ENCODE assay signal across 33 cellular contexts in the genomic region with DNA sequence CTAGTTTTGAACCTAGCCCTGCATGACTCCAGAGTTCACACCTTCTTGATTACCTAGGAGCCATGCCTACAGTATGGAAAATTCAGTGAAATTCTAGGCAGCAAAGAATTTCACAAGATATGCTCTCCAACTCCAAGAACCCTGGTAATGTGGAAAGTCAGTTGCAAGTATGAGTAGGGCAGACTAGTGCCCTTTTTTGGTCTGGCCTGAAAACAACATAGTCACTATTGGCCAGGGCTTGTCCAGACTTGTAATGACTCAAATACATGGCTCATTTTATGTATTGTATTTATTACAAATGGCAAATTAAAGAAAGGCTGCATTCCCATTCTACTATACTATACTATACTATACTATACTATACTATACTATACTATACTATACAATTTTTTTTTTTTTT.
DNase-seq lines count a peak whose midpoint lies in the region; ATAC-seq, FAIRE-seq and TF ChIP-seq lines count a peak whose summit lies in the region.
"Had no signal": no experiment of that assay in that cellular context is flagged by ENCODE, and none has a peak within 500 bp of the region (broad histone marks: within the 10 kb centered on the region; RNA-seq: fewer than 3 reads in every experiment).

No MANE protein-coding gene starts in this region.

- no peaks in the 10 kb centered on the region for H3K27me3 ChIP-seq in bronchial epithelial cell (ENCODE audit: control insufficient read depth, insufficient read depth, low read length)
- H3K27me3 ChIP-seq in foreskin keratinocyte, result peaks cover 11% of the 10 kb centered on the region
- H3K27me3 ChIP-seq: BE2C, brain microvascular endothelial cell, gastroesophageal sphincter, tibial nerve had no signal

- DNase-seq in AG08395 (ENCODE audit: low spot score) (peak; percentile 51), bronchial epithelial cell (ENCODE audit: low read depth) (peak; percentile 87), foreskin keratinocyte (peak; percentile 23 to 65), A172 (ENCODE audit: low spot score) (no peak), RKO (ENCODE audit: low spot score) (no peak), NCI-H1417 (lab: John Stamatoyannopoulos, UW) (no peak)
- DNase-seq in activated T-helper 2 cell treated with anti-CD3 and anti-CD28 coated beads, Interferon-gamma antibody, Interleukin-2, Interleukin-4, amounts not matched to agents 10 μg/mL and 5 μg/mL and 100 μg/mL, durations not matched to agents 14 hours and 24 hours and 36 hours (ENCODE audit: low spot score), result no peak
- DNase-seq: activated CD4-positive, alpha-beta T cell treated with anti-CD3 and anti-CD28 coated beads for 36 hours; activated CD8-positive, alpha-beta T cell treated with anti-CD3 and anti-CD28 coated beads, Interleukin-2, amount 10 ng/mL, durations not matched to agents 7 days and 5 days; activated effector memory CD4-positive, alpha-beta T cell treated with Interleukin-2 at 50 U/mL for 16 hours; activated naive CD8-positive, alpha-beta T cell treated with anti-CD3 and anti-CD28 coated beads for 36 hours; BE2C; brain microvascular endothelial cell; CD8-positive, alpha-beta memory T cell; DMS 273 treated with DMSO at 0.1 percent for 48 hours; GOT3; hippocampal formation; midbrain; naive thymus-derived CD8-positive, alpha-beta T cell; NCI-H1694 treated with DMSO at 0.1 percent for 48 hours; NCI-H345; NCI-H748 treated with DMSO at 0.1 percent for 48 hours; nucleus accumbens; SK-N-SH; T-helper 2 cell had no signal

- TF ChIP-seq RAD21 in Ishikawa (IDR thresholded peaks at IDR 0.05; ENCODE audit: low read depth), result no peak

- peaks cover 45% of the 10 kb centered on the region for H3K27me3 Mint-ChIP-seq in activated T-helper 2 cell treated with anti-CD3 and anti-CD28 coated beads, Interferon-gamma antibody, Interleukin-2, Interleukin-4, amounts not matched to agents 10 μg/mL and 5 μg/mL and 100 μg/mL, durations not matched to agents 14 hours and 24 hours and 36 hours (ENCODE audit: low read depth)
- H3K27me3 Mint-ChIP-seq: activated CD4-positive, alpha-beta T cell treated with anti-CD3 and anti-CD28 coated beads for 36 hours; stimulated activated naive CD8-positive, alpha-beta T cell treated with anti-CD3 and anti-CD28 coated beads, Interleukin-15, Interleukin-2, amounts not matched to agents 100 ng/mL and 50 ng/mL, for 24 hours had no signal

- ATAC-seq in foreskin keratinocyte, result peak; percentile 55
- ATAC-seq: activated CD4-positive, alpha-beta T cell treated with anti-CD3 and anti-CD28 coated beads for 36 hours; activated CD8-positive, alpha-beta T cell treated with anti-CD3 and anti-CD28 coated beads, Interleukin-2, amount 10 ng/mL, durations not matched to agents 7 days and 5 days; gastroesophageal sphincter; HepG2; left lobe of liver; naive thymus-derived CD8-positive, alpha-beta T cell had no signal

- H3K9me3 Mint-ChIP-seq in activated T-helper 2 cell treated with anti-CD3 and anti-CD28 coated beads, Interferon-gamma antibody, Interleukin-2, Interleukin-4, amounts not matched to agents 10 μg/mL and 5 μg/mL and 100 μg/mL, durations not matched to agents 14 hours and 24 hours and 36 hours, result no peaks in the 10 kb centered on the region
- H3K9me3 Mint-ChIP-seq: activated naive CD8-positive, alpha-beta T cell treated with anti-CD3 and anti-CD28 coated beads for 36 hours; stimulated activated naive CD8-positive, alpha-beta T cell treated with anti-CD3 and anti-CD28 coated beads, Interleukin-15, Interleukin-2, amounts not matched to agents 100 ng/mL and 50 ng/mL, for 24 hours had no signal

- no peaks in the 10 kb centered on the region for H3K4me1 ChIP-seq in foreskin keratinocyte
- H3K4me1 ChIP-seq: BE2C, prostate gland, tibial nerve had no signal

- no peak for FAIRE-seq in bronchial epithelial cell (lab: Jason Lieb, UNC)
- FAIRE-seq: A204.1, HepG2 had no signal

- TF ChIP-seq CTCF in bronchial epithelial cell (IDR thresholded peaks at IDR 0.05; ENCODE audit: insufficient read depth, low read length, severe bottlenecking), result no peak
- TF ChIP-seq CTCF in foreskin keratinocyte (conservative IDR thresholded peaks at IDR 0.05), result no peak

- intact Hi-C loops in activated T-helper 2 cell treated with anti-CD3 and anti-CD28 coated beads, Interferon-gamma antibody, Interleukin-2, Interleukin-4, amounts not matched to agents 10 μg/mL and 5 μg/mL and 100 μg/mL, durations not matched to agents 14 hours and 24 hours and 36 hours (cut with micrococcal nuclease), result no loop called here

- H3K36me3 ChIP-seq in bronchial epithelial cell (ENCODE audit: control insufficient read depth, insufficient read depth, low read length), result no peaks in the 10 kb centered on the region
- H3K36me3 ChIP-seq: BE2C, brain microvascular endothelial cell, gastroesophageal sphincter, prostate gland, tibial nerve had no signal

- H3K27ac Mint-ChIP-seq in activated T-helper 2 cell treated with anti-CD3 and anti-CD28 coated beads, Interferon-gamma antibody, Interleukin-2, Interleukin-4, amounts not matched to agents 10 μg/mL and 5 μg/mL and 100 μg/mL, durations not matched to agents 14 hours and 24 hours and 36 hours, result no peak overlapping the region
- H3K27ac Mint-ChIP-seq: activated CD4-positive, alpha-beta T cell treated with anti-CD3 and anti-CD28 coated beads for 36 hours; activated CD8-positive, alpha-beta T cell treated with anti-CD3 and anti-CD28 coated beads, Interleukin-2, amount 10 ng/mL, durations not matched to agents 7 days and 5 days; activated naive CD8-positive, alpha-beta T cell treated with anti-CD3 and anti-CD28 coated beads for 36 hours; CD8-positive, alpha-beta memory T cell; naive thymus-derived CD8-positive, alpha-beta T cell; stimulated activated naive CD8-positive, alpha-beta T cell treated with anti-CD3 and anti-CD28 coated beads, Interleukin-15, Interleukin-2, amounts not matched to agents 100 ng/mL and 50 ng/mL, for 24 hours had no signal

- H3K4me1 Mint-ChIP-seq in activated T-helper 2 cell treated with anti-CD3 and anti-CD28 coated beads, Interferon-gamma antibody, Interleukin-2, Interleukin-4, amounts not matched to agents 10 μg/mL and 5 μg/mL and 100 μg/mL, durations not matched to agents 14 hours and 24 hours and 36 hours (ENCODE audit: low read depth), result no peaks in the 10 kb centered on the region
- H3K4me1 Mint-ChIP-seq: activated CD4-positive, alpha-beta T cell treated with anti-CD3 and anti-CD28 coated beads for 36 hours; activated naive CD8-positive, alpha-beta T cell treated with anti-CD3 and anti-CD28 coated beads for 36 hours; naive thymus-derived CD8-positive, alpha-beta T cell had no signal

- H3K4me3 ChIP-seq in bronchial epithelial cell (ENCODE audit: low read depth, low read length), result no peak overlapping the region
- H3K4me3 ChIP-seq: gastroesophageal sphincter, prostate gland, tibial nerve had no signal

- no peak for TF ChIP-seq EP300 in Ishikawa (IDR thresholded peaks at IDR 0.05; ENCODE audit: borderline replicate concordance)

- H3K4me3 Mint-ChIP-seq in activated T-helper 2 cell treated with anti-CD3 and anti-CD28 coated beads, Interferon-gamma antibody, Interleukin-2, Interleukin-4, amounts not matched to agents 10 μg/mL and 5 μg/mL and 100 μg/mL, durations not matched to agents 14 hours and 24 hours and 36 hours (ENCODE audit: low read depth), result no peak overlapping the region
- H3K4me3 Mint-ChIP-seq: activated CD4-positive, alpha-beta T cell treated with anti-CD3 and anti-CD28 coated beads for 36 hours; activated CD8-positive, alpha-beta T cell treated with anti-CD3 and anti-CD28 coated beads, Interleukin-2, amount 10 ng/mL, durations not matched to agents 7 days and 5 days; activated naive CD8-positive, alpha-beta T cell treated with anti-CD3 and anti-CD28 coated beads for 36 hours; CD8-positive, alpha-beta memory T cell; naive thymus-derived CD8-positive, alpha-beta T cell; stimulated activated naive CD8-positive, alpha-beta T cell treated with anti-CD3 and anti-CD28 coated beads, Interleukin-15, Interleukin-2, amounts not matched to agents 100 ng/mL and 50 ng/mL, for 24 hours had no signal

- no peaks in the 10 kb centered on the region for H3K36me3 Mint-ChIP-seq in activated T-helper 2 cell treated with anti-CD3 and anti-CD28 coated beads, Interferon-gamma antibody, Interleukin-2, Interleukin-4, amounts not matched to agents 10 μg/mL and 5 μg/mL and 100 μg/mL, durations not matched to agents 14 hours and 24 hours and 36 hours (ENCODE audit: low read depth)
- H3K36me3 Mint-ChIP-seq: activated naive CD8-positive, alpha-beta T cell treated with anti-CD3 and anti-CD28 coated beads for 36 hours; naive thymus-derived CD8-positive, alpha-beta T cell had no signal

- H3K27ac ChIP-seq in foreskin keratinocyte, result no peak overlapping the region
- H3K27ac ChIP-seq: brain microvascular endothelial cell, gastroesophageal sphincter, prostate gland, tibial nerve had no signal

TF ChIP-seq in Ishikawa, 13 proteins besides CTCF, POLR2A, EP300 and RAD21:
- TF ChIP-seq TCF12 (IDR thresholded peaks at IDR 0.05; ENCODE audit: low read depth), result no peak
- 0 out of 2 replicates have a peak, but pooled peaks have one; percentile 9 for TF ChIP-seq CEBPB (IDR thresholded peaks at IDR 0.05)

Comparison
In these comparisons a context has a peak if more than half of its experiments do, and no peak if none do; other contexts are left out.
1. DNase-seq: peak in AG08395 (single experiment), bronchial epithelial cell (single experiment) and foreskin keratinocyte (2 of 2); none in A172 (single experiment), RKO (single experiment), activated T-helper 2 cell treated with anti-CD3 and anti-CD28 coated beads, Interferon-gamma antibody, Interleukin-2, Interleukin-4, amounts not matched to agents 10 μg/mL and 5 μg/mL and 100 μg/mL, durations not matched to agents 14 hours and 24 hours and 36 hours (single experiment) and NCI-H1417 (0 of 3).